18 cellular contexts compared by ENCODE assay signal in the genomic region with DNA sequence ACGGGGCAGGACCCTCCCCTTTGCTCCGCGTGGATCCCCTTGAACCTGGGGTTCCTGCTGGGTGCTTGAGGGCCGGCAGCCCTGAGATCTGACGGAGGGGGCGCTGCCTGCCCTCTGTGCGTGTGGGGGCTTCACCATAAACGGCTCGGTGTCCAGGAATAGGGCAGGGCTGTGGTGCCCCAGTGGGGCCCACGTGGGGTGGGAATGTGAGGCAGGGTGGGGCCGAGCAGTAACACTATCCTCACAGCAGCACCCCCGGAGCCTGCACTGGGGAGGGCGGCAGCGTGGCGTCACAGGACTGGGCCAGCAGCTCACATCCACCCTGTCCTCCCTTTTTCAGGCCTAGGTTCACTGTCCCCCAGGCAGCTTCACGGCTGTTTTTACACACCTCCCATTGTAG.
"Had no signal": no experiment of that assay in that cellular context is flagged by ENCODE, and none has a peak within 500 bp of the region (broad histone marks: within the 10 kb centered on the region; RNA-seq: fewer than 3 reads in every experiment).

No MANE protein-coding gene starts in this region.

- H3K27ac Mint-ChIP-seq: type B pancreatic cell had no signal

- H3K9me3 Mint-ChIP-seq: type B pancreatic cell had no signal

- FAIRE-seq: bronchial epithelial cell, keratinocyte had no signal

- DNase-seq: activated CD4-positive, CD25-positive, alpha-beta regulatory T cell treated with anti-CD3 and anti-CD28 coated beads, Interleukin-2, amount 50 U/mL, for 72 hours; activated CD8-positive, alpha-beta memory T cell treated with anti-CD3 and anti-CD28 coated beads for 24 hours; activated CD8-positive, alpha-beta memory T cell treated with anti-CD3 and anti-CD28 coated beads, Interleukin-2, amount 50 U/mL, for 48 hours; activated effector memory CD4-positive, alpha-beta T cell treated with anti-CD3 and anti-CD28 coated beads, Interleukin-2, amount 50 U/mL, for 16 hours; activated naive CD4-positive, alpha-beta T cell treated with anti-CD3 and anti-CD28 coated beads, Interleukin-2, amount 50 U/mL, for 16 hours; activated T-cell treated with anti-CD3 and anti-CD28 coated beads, Interleukin-2, amount 50 U/mL, for 48 hours; cerebellar nuclear complex; cortex of kidney; hypothalamus; left ventricle myocardium inferior; mammary epithelial cell; midbrain; stimulated activated CD4-positive, alpha-beta T cell treated with anti-CD3 and anti-CD28 coated beads, Interleukin-2, amount 100 ng/mL, for 24 hours; stomach; T1000 had no signal

- H3K4me3 Mint-ChIP-seq: type B pancreatic cell had no signal

- H3K27me3 Mint-ChIP-seq: type B pancreatic cell had no signal
